8 cellular contexts compared by ENCODE assay signal in genomic region chr6:83221886-83222479, GRCh38. TPM values are rescaled to one million over a fixed set of nuclear protein-coding genes. Genes with fewer than 3 reads are reported as not detected.
DNase-seq lines count a peak whose midpoint lies in the region; ATAC-seq and TF ChIP-seq lines count a peak whose summit lies in the region.

No MANE protein-coding gene starts in this region.

- no peak for DNase-seq in BJ (ENCODE audit: low read depth)
- DNase-seq in NCI-H2029 treated with DMSO at 0.1 percent for 48 hours (lab: John Stamatoyannopoulos, UW), result peak; percentile 15
- DNase-seq in body of pancreas, result no peak
- no peak for DNase-seq in lower lobe of right lung
- DNase-seq in amniotic stem cell (lab: John Stamatoyannopoulos, UW), result no peak

- peak; percentile 54 for ATAC-seq in GM18870 (IDR thresholded peaks at IDR 0.05; ENCODE audit: unreplicated experiment)
- ATAC-seq in body of pancreas, result peak; percentile 40
- ATAC-seq in lower lobe of right lung, result no peak
- ATAC-seq in HG02588 (IDR thresholded peaks at IDR 0.05; ENCODE audit: unreplicated experiment), result no peak
- no peak for ATAC-seq in GM21619 (IDR thresholded peaks at IDR 0.05; ENCODE audit: unreplicated experiment)

- H3K27me3 ChIP-seq in BJ (ENCODE audit: control insufficient read depth, insufficient read depth, low read length), result no peaks in the 10 kb centered on the region
- H3K27me3 ChIP-seq in body of pancreas, result no peaks in the 10 kb centered on the region
- no peaks in the 10 kb centered on the region for H3K27me3 ChIP-seq in lower lobe of right lung (ENCODE audit: low read depth)

- H3K9me3 ChIP-seq in body of pancreas (no peaks in the 10 kb centered on the region), lower lobe of right lung (no peaks in the 10 kb centered on the region)

- 39 to 41% methylated on average over 3 of the region's 3 CpGs for WGBS in body of pancreas, 2 donors

- peak; percentile 46 for TF ChIP-seq CTCF in BJ (IDR thresholded peaks at IDR 0.05; ENCODE audit: insufficient read depth, low read depth, low read length)
- TF ChIP-seq CTCF in body of pancreas (IDR thresholded peaks at IDR 0.05), result peak; percentile 35 to 63 (median 58)
- peak; percentile 51 for TF ChIP-seq CTCF in lower lobe of right lung (IDR thresholded peaks at IDR 0.05)

- H3K36me3 ChIP-seq in BJ (ENCODE audit: control insufficient read depth, insufficient read depth, low read length) (0 out of 2 replicates have a peak, but pooled peaks cover 1% of the 10 kb centered on the region), body of pancreas (replicated peaks in 1 of 2; ENCODE audit: insufficient read depth in 1 of 2, low read depth in 2 of 2) (no peaks in the 10 kb centered on the region), lower lobe of right lung (no peaks in the 10 kb centered on the region)

- TF ChIP-seq POLR2A in body of pancreas (IDR thresholded peaks at IDR 0.05), result no peak

- H3K27ac ChIP-seq in body of pancreas (no peak overlapping the region), lower lobe of right lung (no peak overlapping the region)

- no peak overlapping the region for H3K4me3 ChIP-seq in BJ (ENCODE audit: low read depth, low read length)
- no peak overlapping the region for H3K4me3 ChIP-seq in body of pancreas
- H3K4me3 ChIP-seq in lower lobe of right lung, result no peak overlapping the region

- H3K4me1 ChIP-seq in body of pancreas (no peaks in the 10 kb centered on the region), lower lobe of right lung (no peaks in the 10 kb centered on the region)

- POLR2A ChIA-PET in BJ (lab: Charles Lee), result no interaction called here

- intact Hi-C loops in body of pancreas (cut with DNase I), result loop anchor here (5.0 to 10.0 kb wide), 2 partner anchors 193 to 290 kb away; partner anchors contain the start of gene PRSS35
- intact Hi-C loops in lower lobe of right lung (cut with DNase I), result no loop called here

- CTCF ChIA-PET in BJ (lab: Yijun Ruan, JAX), result interaction anchor here (0.6 to 12.0 kb wide), 25 partner anchors 11 to 1477 kb away, joined by 3 to 302 read pairs (median 4); partner anchors contain the start of genes DOP1A, PRSS35 and UBE3D

RNA-seq across cellular contexts. Expression of gene RWDD2A, which starts 28.8 kb away (rescaled TPM):
- 4.4 and 6.9 TPM in 2 replicates for polyA plus RNA-seq in BJ (2011; rRNA removed)
- 1.7 and 2.7 TPM in 2 replicates for polyA minus RNA-seq in BJ (2011; rRNA and poly(A)+ RNA removed)
- total RNA-seq in body of pancreas (1 to 10 TPM; 4.3 to 5.4 TPM), lower lobe of right lung (3.9 TPM)

RNA-seq across cellular contexts. Expression of gene PGM3, which starts 28.9 kb away (rescaled TPM):
- 74.4 and 96.5 TPM in 2 replicates for polyA plus RNA-seq in BJ (2011; rRNA removed)
- polyA minus RNA-seq in BJ (2011; rRNA and poly(A)+ RNA removed), result 56.5 and 72.7 TPM in 2 replicates
- total RNA-seq in body of pancreas (10 to 100 TPM; 50.1 to 61.0 TPM), lower lobe of right lung (34.9 TPM)

Comparison
In these comparisons a context has a peak if more than half of its experiments do, and no peak if none do; other contexts are left out.
1. ATAC-seq: peak in GM18870 (single experiment) and body of pancreas (single experiment); none in lower lobe of right lung (0 of 2), HG02588 (single experiment) and GM21619 (single experiment).
2. Peak in every context shown above with its lines, with median percentiles within 50 percentile points of each other: CTCF ChIP-seq.